1 cellular context compared by ENCODE assay signal in the genomic region with DNA sequence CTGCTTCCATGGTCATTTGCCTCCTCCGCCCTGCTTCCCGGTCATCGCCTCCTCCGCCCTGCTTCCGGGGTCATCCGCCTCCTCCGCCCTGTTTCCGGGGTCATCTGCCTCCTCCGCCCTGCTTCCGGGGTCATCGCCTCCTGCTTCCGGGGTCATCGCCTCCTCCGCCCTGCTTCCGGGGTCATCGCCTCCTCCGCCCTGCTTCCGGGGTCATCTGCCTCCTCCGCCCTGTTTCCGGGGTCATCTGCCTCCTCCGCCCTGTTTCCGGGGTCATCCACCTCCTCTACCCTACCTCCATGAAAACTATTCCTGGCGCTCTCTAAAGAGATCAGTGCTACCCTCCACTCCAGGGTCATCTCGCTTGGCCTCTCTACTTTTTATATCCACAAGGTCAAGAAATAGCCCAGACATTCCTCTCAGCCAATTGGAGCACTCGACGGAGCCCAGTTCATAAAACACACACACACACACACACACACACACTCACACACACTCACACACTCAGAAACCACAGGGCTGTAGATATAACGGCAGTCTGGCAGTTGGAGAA.
TF ChIP-seq lines count a peak whose summit lies in the region.

No MANE protein-coding gene starts in this region.

TF ChIP-seq in HepG2, 621 proteins besides CTCF, POLR2A, EP300 and RAD21:
- TF ChIP-seq GABPA (IDR thresholded peaks at IDR 0.05; ENCODE audit: low read depth, low read length) (peak; percentile 26), GABPA (CRISPR knock-in tag; IDR thresholded peaks at IDR 0.05; ENCODE audit: low read depth) (no peak), NBN (conservative IDR thresholded peaks at IDR 0.05) (no peak)
TF ChIP-seq in HepG2: peak in this region for 1.
